Comparison of ENCODE assay signal across 22 cellular contexts in the genomic region with DNA sequence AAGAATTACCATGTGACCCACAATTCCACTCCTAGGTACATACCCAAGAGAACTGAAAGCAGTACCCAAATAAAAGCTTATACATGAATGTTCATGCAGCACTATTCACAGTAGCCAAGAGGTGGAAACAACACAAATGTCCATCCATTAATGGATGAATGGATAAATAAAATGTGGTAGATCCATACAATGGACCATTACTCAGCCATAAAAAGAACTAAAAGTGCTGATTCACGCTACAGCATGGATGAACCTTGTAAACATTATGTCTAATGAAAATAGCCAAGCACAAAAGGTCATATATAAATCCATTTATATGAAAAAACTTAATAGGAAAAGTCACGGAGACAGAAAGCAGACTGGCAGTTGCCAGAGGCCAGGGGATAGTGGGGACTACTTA.
"Had no signal": no experiment of that assay in that cellular context is flagged by ENCODE, and none has a peak within 500 bp of the region (broad histone marks: within the 10 kb centered on the region; RNA-seq: fewer than 3 reads in every experiment).

No MANE protein-coding gene starts in this region.

- H3K4me3 Mint-ChIP-seq: activated CD4-positive, alpha-beta memory T cell treated with anti-CD3 and anti-CD28 coated beads for 36 hours; activated CD4-positive, alpha-beta T cell treated with anti-CD3 and anti-CD28 coated beads for 36 hours; activated T-helper 17 cell treated with anti-CD3 and anti-CD28 coated beads, Interleukin-2, amount 50 U/mL, for 72 hours; natural killer cell treated with Interleukin-12 subunit alpha and Interleukin-12 subunit beta and Interleukin-15 and Interleukin-18, amount 100 ng/mL, for 72 hours; WTC11 had no signal

- H3K4me1 Mint-ChIP-seq: activated CD4-positive, alpha-beta T cell treated with anti-CD3 and anti-CD28 coated beads for 36 hours; activated T-helper 17 cell treated with anti-CD3 and anti-CD28 coated beads, Interleukin-2, amount 50 U/mL, for 72 hours had no signal

- H3K27ac ChIP-seq: SJCRH30 had no signal

- H3K4me3 ChIP-seq: SJCRH30, upper lobe of left lung had no signal

- H3K27me3 ChIP-seq: SJCRH30, upper lobe of left lung had no signal

- H3K36me3 ChIP-seq: SJCRH30, upper lobe of left lung had no signal

- H3K27me3 Mint-ChIP-seq: activated CD4-positive, alpha-beta memory T cell treated with anti-CD3 and anti-CD28 coated beads for 36 hours; activated CD4-positive, alpha-beta T cell treated with anti-CD3 and anti-CD28 coated beads for 36 hours; activated T-helper 17 cell treated with anti-CD3 and anti-CD28 coated beads, Interleukin-2, amount 50 U/mL, for 72 hours; natural killer cell treated with Interleukin-12 subunit alpha and Interleukin-12 subunit beta and Interleukin-15 and Interleukin-18, amount 100 ng/mL, for 72 hours had no signal

- H3K9me3 Mint-ChIP-seq: activated CD4-positive, alpha-beta memory T cell treated with anti-CD3 and anti-CD28 coated beads for 36 hours; activated T-helper 17 cell treated with anti-CD3 and anti-CD28 coated beads, Interleukin-2, amount 50 U/mL, for 72 hours; natural killer cell treated with Interleukin-12 subunit alpha and Interleukin-12 subunit beta and Interleukin-15 and Interleukin-18, amount 100 ng/mL, for 72 hours; WTC11 had no signal

- H3K9me3 ChIP-seq: SJCRH30, upper lobe of left lung had no signal

- ATAC-seq: activated CD4-positive, alpha-beta T cell treated with anti-CD3 and anti-CD28 coated beads for 36 hours; activated T-helper 17 cell treated with anti-CD3 and anti-CD28 coated beads, Interleukin-2, amount 50 U/mL, for 72 hours; esophagus mucosa; left ventricle myocardium superior; natural killer cell treated with Interleukin-12 subunit alpha and Interleukin-12 subunit beta and Interleukin-15 and Interleukin-18, amount 100 ng/mL, for 72 hours; WTC11 had no signal

- H3K27ac Mint-ChIP-seq: activated CD4-positive, alpha-beta memory T cell treated with anti-CD3 and anti-CD28 coated beads for 36 hours; activated CD4-positive, alpha-beta T cell treated with anti-CD3 and anti-CD28 coated beads for 36 hours; natural killer cell treated with Interleukin-12 subunit alpha and Interleukin-12 subunit beta and Interleukin-15 and Interleukin-18, amount 100 ng/mL, for 72 hours; WTC11 had no signal

- DNase-seq: activated CD4-positive, alpha-beta memory T cell treated with anti-CD3 and anti-CD28 coated beads for 36 hours; activated CD4-positive, alpha-beta T cell treated with anti-CD3 and anti-CD28 coated beads for 36 hours; activated naive CD4-positive, alpha-beta T cell; activated T-cell treated with anti-CD3 and anti-CD28 coated beads for 4 hours; effector CD4-positive, alpha-beta T cell; left ventricle myocardium superior; mesenchymal stem cell; nucleus accumbens; posterior cingulate gyrus; retina; SJCRH30; stimulated activated CD4-positive, alpha-beta T cell treated with anti-CD3 and anti-CD28 coated beads, Interleukin-12 subunit alpha, Interleukin-12 subunit beta, amount 100 ng/mL, for 4 hours; stimulated activated CD4-positive, alpha-beta T cell treated with anti-CD3 and anti-CD28 coated beads, Interleukin-1b, Interleukin-23, amount 100 ng/mL, for 48 hours; stimulated activated CD8-positive, alpha-beta memory T cell treated with anti-CD3 and anti-CD28 coated beads, Interleukin-4, amount 100 ng/mL, for 48 hours; stimulated activated naive CD4-positive, alpha-beta T cell treated with Interleukin-2 at 50 U/mL for 16 hours; substantia nigra; SW 1271; upper lobe of left lung had no signal

- H3K36me3 Mint-ChIP-seq: activated CD4-positive, alpha-beta memory T cell treated with anti-CD3 and anti-CD28 coated beads for 36 hours; WTC11 had no signal
